ENCODE assay signal across 18 cellular contexts in genomic region chr13:105543742-105544141, GRCh38.
DNase-seq lines count a peak whose midpoint lies in the region; ATAC-seq and TF ChIP-seq lines count a peak whose summit lies in the region.
"Had no signal": no experiment of that assay in that cellular context is flagged by ENCODE, and none has a peak within 500 bp of the region (broad histone marks: within the 10 kb centered on the region; RNA-seq: fewer than 3 reads in every experiment).

No MANE protein-coding gene starts in this region.

- H3K27me3 ChIP-seq in PC-3 (ENCODE audit: low read length): no peaks in the 10 kb centered on the region
- no peaks in the 10 kb centered on the region for H3K27me3 ChIP-seq in brain microvascular endothelial cell (replicated peaks)

- intact Hi-C loops in PC-3 (cut with micrococcal nuclease) (no loop called here), left cardiac atrium (cut with DNase I) (no loop called here)

- peaks cover 21% of the 10 kb centered on the region for H3K4me1 ChIP-seq in PC-3 (ENCODE audit: insufficient read depth, low read length)

- CTCF ChIA-PET in PC-3 (lab: Charles Lee): no interaction called here

- H3K9me3 ChIP-seq in PC-3 (ENCODE audit: low read length): no peaks in the 10 kb centered on the region

- H3K27ac Mint-ChIP-seq in stimulated activated naive CD8-positive, alpha-beta T cell treated with anti-CD3 and anti-CD28 coated beads, Interleukin-15, amount 100 ng/mL, for 72 hours: no peak overlapping the region
- H3K27ac Mint-ChIP-seq: B cell; CD4-positive, alpha-beta T cell; IgD-negative memory B cell had no signal

- H3K27ac ChIP-seq in PC-3 (ENCODE audit: low read length) (no peak overlapping the region), epithelial cell of prostate (peak overlapping the region; percentile 4), brain microvascular endothelial cell (no peak overlapping the region)

- H3K4me3 ChIP-seq in PC-3 (ENCODE audit: low read length) (no peak overlapping the region), brain microvascular endothelial cell (ENCODE audit: low read depth, low read length) (no peak overlapping the region)

- H3K9me3 Mint-ChIP-seq in stimulated activated naive CD8-positive, alpha-beta T cell treated with anti-CD3 and anti-CD28 coated beads, Interleukin-15, amount 100 ng/mL, for 72 hours: no peaks in the 10 kb centered on the region

- TF ChIP-seq CTCF in PC-3 (conservative IDR thresholded peaks at IDR 0.05; ENCODE audit: low read depth, low read length) (no peak), brain microvascular endothelial cell (IDR thresholded peaks at IDR 0.05; ENCODE audit: low read depth, low read length, missing control alignments) (no peak)

- ATAC-seq in stimulated activated naive CD8-positive, alpha-beta T cell treated with anti-CD3 and anti-CD28 coated beads, Interleukin-15, amount 100 ng/mL, for 72 hours: peak; percentile 42
- ATAC-seq in stimulated activated naive CD8-positive, alpha-beta T cell treated with anti-CD3 and anti-CD28 coated beads, Interleukin-15, Interleukin-2, amounts not matched to agents 100 U/mL and 50 U/mL, for 24 hours: no peak
- ATAC-seq in PC-3 (peak; percentile 54; the same call in 1 of the 2 replicates), left cardiac atrium (no peak), HG03139 (IDR thresholded peaks at IDR 0.05; ENCODE audit: unreplicated experiment) (no peak)

- POLR2A ChIA-PET in PC-3 (lab: Charles Lee; ENCODE audit: unreplicated experiment): no interaction called here

- peak overlapping the region; percentile 27; the same call in 1 of the 2 replicates for H3K4me2 ChIP-seq in PC-3 (ENCODE audit: low read length)

- H3K9me2 ChIP-seq in PC-3 (replicated peaks; ENCODE audit: low read length): no peaks in the 10 kb centered on the region

- H2AFZ ChIP-seq in PC-3 (ENCODE audit: low read length): no peak overlapping the region

- H3K36me3 ChIP-seq in PC-3 (ENCODE audit: low read depth, low read length) (no peaks in the 10 kb centered on the region), brain microvascular endothelial cell (replicated peaks) (no peaks in the 10 kb centered on the region)

- no peaks in the 10 kb centered on the region for H3K79me2 ChIP-seq in PC-3 (ENCODE audit: low read length)

- in situ Hi-C loops in brain microvascular endothelial cell (cut with HindIII; ENCODE audit: low pct_ligation_motif_present, low sequenced_read_pairs): no loop called here

- BruUV-seq in PC-3 (replicated peaks; lab: Mats Ljungman, UMichigan): no TSS peak

- H3K4me1 Mint-ChIP-seq in stimulated activated naive CD8-positive, alpha-beta T cell treated with anti-CD3 and anti-CD28 coated beads, Interleukin-15, amount 100 ng/mL, for 72 hours: peaks cover 7% of the 10 kb centered on the region
- H3K4me1 Mint-ChIP-seq: B cell, IgD-negative memory B cell had no signal

- no peaks in the 10 kb centered on the region for H3K27me3 Mint-ChIP-seq in stimulated activated naive CD8-positive, alpha-beta T cell treated with anti-CD3 and anti-CD28 coated beads, Interleukin-15, amount 100 ng/mL, for 72 hours
- H3K27me3 Mint-ChIP-seq: B cell; CD4-positive, alpha-beta T cell; IgD-negative memory B cell had no signal

- H3K4me3 Mint-ChIP-seq in stimulated activated naive CD8-positive, alpha-beta T cell treated with anti-CD3 and anti-CD28 coated beads, Interleukin-15, amount 100 ng/mL, for 72 hours: peak overlapping the region in 1 of 2 donors; percentile 10
- H3K4me3 Mint-ChIP-seq: B cell; CD4-positive, alpha-beta T cell; IgD-negative memory B cell had no signal

- no peak overlapping the region for H3K9ac ChIP-seq in PC-3 (ENCODE audit: low read length)

- no peaks in the 10 kb centered on the region for H3F3A ChIP-seq in PC-3 (ENCODE audit: low read length, unreplicated experiment)

- DNase-seq in stimulated activated naive CD8-positive, alpha-beta T cell treated with anti-CD3 and anti-CD28 coated beads, Interleukin-15, amount 100 ng/mL, for 72 hours: no peak
- no peak for DNase-seq in stimulated activated naive CD8-positive, alpha-beta T cell treated with anti-CD3 and anti-CD28 coated beads, Interleukin-15, Interleukin-2, amounts not matched to agents 100 U/mL and 50 U/mL, for 24 hours
- DNase-seq in PC-3 (peak; percentile 37), epithelial cell of prostate (ENCODE audit: low read depth, low spot score) (no peak), A172 (ENCODE audit: low spot score) (no peak), left cardiac atrium (no peak), brain microvascular endothelial cell (no peak)
- DNase-seq: Calu3; CD4-positive, alpha-beta T cell; DMS79; H7; NCI-H1436 treated with DMSO at 0.1 percent for 48 hours; NCI-H2081 treated with DMSO at 0.1 percent for 48 hours; NCI-H2227 treated with DMSO at 0.1 percent for 48 hours; NCI-H526 had no signal

- H4K20me1 ChIP-seq in PC-3 (ENCODE audit: low read length): no peaks in the 10 kb centered on the region

Comparison
In these comparisons a context has a peak if more than half of its experiments do, and no peak if none do; other contexts are left out.
1. ATAC-seq: peak in stimulated activated naive CD8-positive, alpha-beta T cell treated with anti-CD3 and anti-CD28 coated beads, Interleukin-15, amount 100 ng/mL, for 72 hours (single experiment) and PC-3 (single experiment); none in stimulated activated naive CD8-positive, alpha-beta T cell treated with anti-CD3 and anti-CD28 coated beads, Interleukin-15, Interleukin-2, amounts not matched to agents 100 U/mL and 50 U/mL, for 24 hours (single experiment), left cardiac atrium (0 of 2) and HG03139 (single experiment).